21 cellular contexts compared by ENCODE assay signal in the genomic region with DNA sequence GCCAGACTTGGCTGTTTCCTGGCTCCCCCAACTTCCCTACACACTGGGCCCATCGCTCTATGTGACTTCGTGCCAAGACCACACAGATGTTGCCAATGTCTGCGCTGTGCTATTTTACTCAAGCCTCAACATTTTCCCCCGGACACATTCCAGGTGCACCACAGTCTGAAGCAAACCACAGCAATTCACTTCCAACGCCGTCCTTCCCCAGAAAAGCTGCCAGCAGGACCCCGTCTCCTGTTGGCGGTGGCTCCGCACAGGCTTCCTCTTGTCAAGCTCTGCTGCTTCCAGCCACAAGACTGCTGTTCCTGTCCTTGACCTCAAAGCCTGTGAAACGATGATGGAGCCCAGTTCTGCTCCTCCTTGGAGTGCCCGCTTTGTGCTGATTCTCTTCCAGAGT.
DNase-seq lines count a peak whose midpoint lies in the region; ATAC-seq, FAIRE-seq and TF ChIP-seq lines count a peak whose summit lies in the region.
"Had no signal": no experiment of that assay in that cellular context is flagged by ENCODE, and none has a peak within 500 bp of the region (broad histone marks: within the 10 kb centered on the region; RNA-seq: fewer than 3 reads in every experiment).

No MANE protein-coding gene starts in this region.

- TF ChIP-seq CTCF in AG04450 (IDR thresholded peaks at IDR 0.05; ENCODE audit: low read depth, low read length) (no peak), GM12878 (IDR thresholded peaks at IDR 0.05 in 2 of 3, conservative IDR thresholded peaks at IDR 0.05 in 1 of 3; ENCODE audit: control insufficient read depth in 2 of 3, extremely low read depth in 1 of 3, insufficient read depth in 1 of 3, low read depth in 3 of 3, low read length in 3 of 3) (no peak), nephron progenitor cell (IDR thresholded peaks at IDR 0.05) (no peak)

- no TSS peak for BruUV-seq in GM12878 (replicated peaks; lab: Mats Ljungman, UMichigan)

- peaks cover 22% of the 10 kb centered on the region for H3K4me1 ChIP-seq in GM12878 (ENCODE audit: control insufficient read depth, insufficient read depth, low read length)
- H3K4me1 ChIP-seq: body of pancreas had no signal

- no peak overlapping the region for H3K4me3 ChIP-seq in AG04450 (ENCODE audit: low read depth, low read length)
- H3K4me3 ChIP-seq in GM12878 = no peak overlapping the region
- H3K4me3 ChIP-seq: body of pancreas, HAP-1, lung had no signal

- no peak overlapping the region for H3K4me2 ChIP-seq in GM12878 (ENCODE audit: control insufficient read depth, insufficient read depth)

- no peaks in the 10 kb centered on the region for H3K36me3 Mint-ChIP-seq in nephron progenitor cell (ENCODE audit: low read depth)
- peaks cover 49% of the 10 kb centered on the region for H3K36me3 Mint-ChIP-seq in T-cell

- SMC1A ChIA-PET in GM12878 (lab: Charles Lee; ENCODE audit: uncharacterized antibody, unreplicated experiment) = no interaction called here

- no peak for TF ChIP-seq RAD21 in GM12878 (IDR thresholded peaks at IDR 0.05; ENCODE audit: insufficient read depth, low read depth, low read length)

- ATAC-seq in HG03354 (IDR thresholded peaks at IDR 0.05; ENCODE audit: poor library complexity, severe bottlenecking, unreplicated experiment) (peak; percentile 32), GM12878 (no peak), GM21825 (IDR thresholded peaks at IDR 0.05; ENCODE audit: unreplicated experiment) (no peak), GM21360 (IDR thresholded peaks at IDR 0.05; ENCODE audit: unreplicated experiment) (no peak), T-cell (replicated peaks in 1 of 4) (no peak)
- ATAC-seq: body of pancreas; CD8-positive, alpha-beta T cell; natural killer cell treated with Interleukin-12 subunit alpha and Interleukin-12 subunit beta and Interleukin-15 and Interleukin-18, amount 100 ng/mL, for 72 hours had no signal

- no peak overlapping the region; the same call in 1 of the 2 replicates for H3K9ac ChIP-seq in GM12878 (ENCODE audit: control insufficient read depth, insufficient read depth, low read length)

- CTCF ChIA-PET in AG04450 (lab: Charles Lee) = interaction anchor here (1.0 kb wide), 1 partner anchor 228 kb away, joined by 4 read pairs; no protein-coding TSS in a partner anchor
- CTCF ChIA-PET in GM12878 (lab: Yijun Ruan, JAX) = no interaction called here
- CTCF ChIA-PET in T-cell (lab: Charles Lee) = interaction anchor here (0.6 kb wide), 2 partner anchors 41 to 970 kb away, joined by 3 to 4 read pairs; no protein-coding TSS in a partner anchor

- RAD21 ChIA-PET in GM12878 (lab: Charles Lee; ENCODE audit: unreplicated experiment) = no interaction called here

- H3K36me3 ChIP-seq in GM12878 (ENCODE audit: control insufficient read depth in 2 of 2, insufficient read depth in 2 of 2, low read length in 1 of 2) = no peaks in the 10 kb centered on the region
- H3K36me3 ChIP-seq: HAP-1 had no signal

- 91% methylated on average over 11 of the region's 11 CpGs for WGBS in GM12878 (ENCODE audit: insufficient coverage, insufficient replicate concordance, low lambda C conversion rate, missing lambda C conversion rate)

- H3K4me3 Mint-ChIP-seq in nephron progenitor cell (no peak overlapping the region), T-cell (no peak overlapping the region)
- H3K4me3 Mint-ChIP-seq: activated CD4-positive, alpha-beta memory T cell treated with anti-CD3 and anti-CD28 coated beads for 36 hours; activated naive CD4-positive, alpha-beta T cell treated with anti-CD3 and anti-CD28 coated beads, Interleukin-2, amount 10 ng/mL, durations not matched to agents 7 days and 5 days; CD8-positive, alpha-beta T cell; natural killer cell treated with Interleukin-12 subunit alpha and Interleukin-12 subunit beta and Interleukin-15 and Interleukin-18, amount 100 ng/mL, for 72 hours had no signal

- H3K79me2 ChIP-seq in GM12878 (ENCODE audit: control insufficient read depth, insufficient read depth, low read length) = no peaks in the 10 kb centered on the region

- no peak for TF ChIP-seq POLR2A in GM12878 (IDR thresholded peaks at IDR 0.05; ENCODE audit: low read depth, low read length)

- POLR2A ChIA-PET in AG04450 (lab: Yijun Ruan, JAX) (no interaction called here), GM12878 (lab: Charles Lee) (no interaction called here), T-cell (lab: Charles Lee) (interaction anchor here (0.6 kb wide), 2 partner anchors 68 to 298 kb away, joined by 3 to 4 read pairs; no protein-coding TSS in a partner anchor)

- H3K27ac ChIP-seq in AG04450 (ENCODE audit: low read depth, low read length) (no peak overlapping the region), GM12878 (ENCODE audit: control insufficient read depth, insufficient read depth) (no peak overlapping the region)
- H3K27ac ChIP-seq: body of pancreas, HL-60 had no signal

- intact Hi-C loops in GM12878 (cut with micrococcal nuclease; ENCODE audit: unreplicated experiment) = loop anchor here (5.0 kb wide), 1 partner anchor 62 kb away; no protein-coding TSS in a partner anchor

- H4K20me1 ChIP-seq in GM12878 (ENCODE audit: control insufficient read depth, insufficient read depth) = no peaks in the 10 kb centered on the region

- H3K9me3 ChIP-seq in AG04450 (ENCODE audit: control insufficient read depth, insufficient read depth, low read length) = no peaks in the 10 kb centered on the region; the same call in 1 of the 2 replicates
- no peaks in the 10 kb centered on the region; the same call in 2 of the 3 replicates for H3K9me3 ChIP-seq in GM12878 (replicated peaks; ENCODE audit: control insufficient read depth, insufficient read depth, low read length)
- H3K9me3 ChIP-seq: body of pancreas, HAP-1 had no signal

- H3K27me3 Mint-ChIP-seq in nephron progenitor cell (ENCODE audit: low read depth, poor library complexity) (peaks cover 8% of the 10 kb centered on the region), T-cell (no peaks in the 10 kb centered on the region)
- H3K27me3 Mint-ChIP-seq: activated CD4-positive, alpha-beta memory T cell treated with anti-CD3 and anti-CD28 coated beads for 36 hours had no signal

- peaks cover 13% of the 10 kb centered on the region for H3K4me1 Mint-ChIP-seq in nephron progenitor cell
- peaks cover 12 to 14% (median 13%) of the 10 kb centered on the region in 3 donors for H3K4me1 Mint-ChIP-seq in T-cell

- H3K27ac Mint-ChIP-seq in nephron progenitor cell (peak overlapping the region; percentile 64), T-cell (no peak overlapping the region)
- H3K27ac Mint-ChIP-seq: activated CD4-positive, alpha-beta memory T cell treated with anti-CD3 and anti-CD28 coated beads for 36 hours; CD8-positive, alpha-beta T cell had no signal

- peak; percentile 26 for DNase-seq in AG04450 (ENCODE audit: low read depth, low spot score)
- DNase-seq in GM12878 (ENCODE audit: low read depth, low spot score) = no peak
- DNase-seq in nephron progenitor cell = no peak
- DNase-seq in globus pallidus (ENCODE audit: low spot score) = no peak
- DNase-seq in T-cell = no peak
- DNase-seq: activated CD4-positive, alpha-beta memory T cell treated with anti-CD3 and anti-CD28 coated beads for 36 hours; activated naive CD4-positive, alpha-beta T cell treated with anti-CD3 and anti-CD28 coated beads, Interleukin-2, amount 10 ng/mL, durations not matched to agents 7 days and 5 days; body of pancreas; CD8-positive, alpha-beta T cell; EL; IMR-90; NCI-H187; NCI-H345 had no signal

- H3K9me3 Mint-ChIP-seq in nephron progenitor cell (no peaks in the 10 kb centered on the region), T-cell (no peaks in the 10 kb centered on the region)
- H3K9me3 Mint-ChIP-seq: activated CD4-positive, alpha-beta memory T cell treated with anti-CD3 and anti-CD28 coated beads for 36 hours; activated naive CD4-positive, alpha-beta T cell treated with anti-CD3 and anti-CD28 coated beads, Interleukin-2, amount 10 ng/mL, durations not matched to agents 7 days and 5 days; CD8-positive, alpha-beta T cell; natural killer cell treated with Interleukin-12 subunit alpha and Interleukin-12 subunit beta and Interleukin-15 and Interleukin-18, amount 100 ng/mL, for 72 hours had no signal

- peaks cover 12% of the 10 kb centered on the region for H3K27me3 ChIP-seq in AG04450 (ENCODE audit: control insufficient read depth, insufficient read depth, low read length)
- H3K27me3 ChIP-seq in GM12878 (replicated peaks in 1 of 2; ENCODE audit: control insufficient read depth in 2 of 2, insufficient read depth in 2 of 2, low read length in 1 of 2) = no peaks in the 10 kb centered on the region
- H3K27me3 ChIP-seq: body of pancreas had no signal

- no peak overlapping the region for H2AFZ ChIP-seq in GM12878 (ENCODE audit: control insufficient read depth, low read depth, low read length)

- in situ Hi-C loops in GM12878 (cut with MboI) = loop anchor here (5.0 kb wide), 1 partner anchor 47 kb away; no protein-coding TSS in a partner anchor

- no peak for TF ChIP-seq EP300 in GM12878 (IDR thresholded peaks at IDR 0.05; ENCODE audit: borderline replicate concordance in 1 of 2, control insufficient read depth in 1 of 2, low read depth in 2 of 2, low read length in 2 of 2)

- no peak for FAIRE-seq in GM12878 (lab: Jason Lieb, UNC)
- FAIRE-seq: frontal cortex had no signal

TF ChIP-seq in GM12878, 131 proteins besides CTCF, POLR2A, EP300 and RAD21 (continues in another document):
- TF ChIP-seq ZZZ3 (IDR thresholded peaks at IDR 0.05; ENCODE audit: control insufficient read depth, insufficient read length, low read depth) = no peak
- TF ChIP-seq, protein P1, sequence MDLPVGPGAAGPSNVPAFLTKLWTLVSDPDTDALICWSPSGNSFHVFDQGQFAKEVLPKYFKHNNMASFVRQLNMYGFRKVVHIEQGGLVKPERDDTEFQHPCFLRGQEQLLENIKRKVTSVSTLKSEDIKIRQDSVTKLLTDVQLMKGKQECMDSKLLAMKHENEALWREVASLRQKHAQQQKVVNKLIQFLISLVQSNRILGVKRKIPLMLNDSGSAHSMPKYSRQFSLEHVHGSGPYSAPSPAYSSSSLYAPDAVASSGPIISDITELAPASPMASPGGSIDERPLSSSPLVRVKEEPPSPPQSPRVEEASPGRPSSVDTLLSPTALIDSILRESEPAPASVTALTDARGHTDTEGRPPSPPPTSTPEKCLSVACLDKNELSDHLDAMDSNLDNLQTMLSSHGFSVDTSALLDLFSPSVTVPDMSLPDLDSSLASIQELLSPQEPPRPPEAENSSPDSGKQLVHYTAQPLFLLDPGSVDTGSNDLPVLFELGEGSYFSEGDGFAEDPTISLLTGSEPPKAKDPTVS (IDR thresholded peaks at IDR 0.05; ENCODE audit: low read depth, low read length) = no peak
- TF ChIP-seq RUNX3 (IDR thresholded peaks at IDR 0.05; ENCODE audit: low read length) = peak; percentile 71
- no peak for TF ChIP-seq FOS (IDR thresholded peaks at IDR 0.05; ENCODE audit: borderline replicate concordance, extremely low read depth, insufficient read length)
- TF ChIP-seq BHLHE40 (IDR thresholded peaks at IDR 0.05; ENCODE audit: borderline replicate concordance in 1 of 2, low read depth in 2 of 2, low read length in 1 of 2) = no peak
- TF ChIP-seq EGR1 (IDR thresholded peaks at IDR 0.05; ENCODE audit: borderline replicate concordance in 1 of 2, low read depth in 2 of 2, low read length in 2 of 2) = no peak
- TF ChIP-seq LARP7 (IDR thresholded peaks at IDR 0.05) = no peak

Comparison
In these comparisons a context has a peak if more than half of its experiments do, and no peak if none do; other contexts are left out.
1. POLR2A ChIA-PET loops: an anchor here in T-cell (0.6 kb wide); none called in AG04450 and GM12878.